ENCODE assay signal across 8 cellular contexts in genomic region chr3:153162513-153163348, GRCh38. TPM values are rescaled to one million over a fixed set of nuclear protein-coding genes. Genes with fewer than 3 reads are reported as not detected.
DNase-seq lines count a peak whose midpoint lies in the region; ATAC-seq and TF ChIP-seq lines count a peak whose summit lies in the region.

No MANE protein-coding gene starts in this region.

- H3K4me1 Mint-ChIP-seq in activated naive CD4-positive, alpha-beta T cell treated with anti-CD3 and anti-CD28 coated beads for 36 hours (ENCODE audit: low read depth) = peaks cover 40% of the 10 kb centered on the region
- H3K4me1 Mint-ChIP-seq in glutamatergic neuron (ENCODE audit: low read depth, unreplicated experiment) = peaks cover 22% of the 10 kb centered on the region

- H3K9me3 ChIP-seq in Peyer's patch (no peaks in the 10 kb centered on the region), ovary (no peaks in the 10 kb centered on the region), uterus (no peaks in the 10 kb centered on the region)

- DNase-seq in NCI-H2081 (lab: John Stamatoyannopoulos, UW) (peak; percentile 35 to 70), NCI-H2081 treated with DMSO at 0.1 percent for 48 hours (lab: John Stamatoyannopoulos, UW) (no peak), Peyer's patch (peak; percentile 32 to 69 (median 68)), glutamatergic neuron (peak; percentile 51), ovary (peak; percentile 35 to 60 (median 44)), uterus (peak; percentile 29 to 37)
- DNase-seq in activated naive CD4-positive, alpha-beta T cell treated with anti-CD3 and anti-CD28 coated beads for 36 hours = peak; percentile 50

- H3K27me3 ChIP-seq in Peyer's patch = no peaks in the 10 kb centered on the region
- no peaks in the 10 kb centered on the region for H3K27me3 ChIP-seq in ovary
- H3K27me3 ChIP-seq in uterus = no peaks in the 10 kb centered on the region

- TF ChIP-seq CTCF in Peyer's patch (IDR thresholded peaks at IDR 0.05) (no peak), glutamatergic neuron (IDR thresholded peaks at IDR 0.05; ENCODE audit: partially characterized antibody, unreplicated experiment) (no peak), ovary (IDR thresholded peaks at IDR 0.05) (no peak), uterus (IDR thresholded peaks at IDR 0.05) (no peak)

- peak overlapping the region; percentile 91 for H3K27ac Mint-ChIP-seq in activated naive CD4-positive, alpha-beta T cell treated with anti-CD3 and anti-CD28 coated beads for 36 hours
- peak overlapping the region; percentile 93 for H3K27ac Mint-ChIP-seq in glutamatergic neuron (ENCODE audit: unreplicated experiment)

- TF ChIP-seq POLR2A in Peyer's patch (IDR thresholded peaks at IDR 0.05) = no peak
- peak; percentile 5 for TF ChIP-seq POLR2A in ovary (IDR thresholded peaks at IDR 0.05)
- TF ChIP-seq POLR2A in uterus (IDR thresholded peaks at IDR 0.05) = no peak

- 0% methylated on average over 28 to 82 of the region's 82 CpGs for WGBS in ovary, 3 donors

- intact Hi-C loops in activated naive CD4-positive, alpha-beta T cell treated with anti-CD3 and anti-CD28 coated beads for 36 hours (cut with micrococcal nuclease) = loop anchor here (1.0 to 5.0 kb wide), 7 partner anchors 48 to 1960 kb away; partner anchors contain the start of genes ARHGEF26, GPR171 and MBNL1
- intact Hi-C loops in ovary (cut with DNase I) = loop anchor here in 1 of 4 donors (10.0 kb wide), 1 partner anchor 132 kb away; no protein-coding TSS in a partner anchor
- intact Hi-C loops in uterus (cut with DNase I; ENCODE audit: low total_unique reads) = no loop called here

- ATAC-seq in HG02970 (IDR thresholded peaks at IDR 0.05; ENCODE audit: low FRiP score, unreplicated experiment) = peak; percentile 2

- no peaks in the 10 kb centered on the region for H3K9me3 Mint-ChIP-seq in activated naive CD4-positive, alpha-beta T cell treated with anti-CD3 and anti-CD28 coated beads for 36 hours
- peaks cover 20% of the 10 kb centered on the region for H3K9me3 Mint-ChIP-seq in glutamatergic neuron (ENCODE audit: unreplicated experiment)

- no peaks in the 10 kb centered on the region for H3K27me3 Mint-ChIP-seq in activated naive CD4-positive, alpha-beta T cell treated with anti-CD3 and anti-CD28 coated beads for 36 hours (ENCODE audit: low read depth)
- peaks cover 9% of the 10 kb centered on the region for H3K27me3 Mint-ChIP-seq in glutamatergic neuron (ENCODE audit: unreplicated experiment)

- H3K36me3 ChIP-seq in Peyer's patch = no peaks in the 10 kb centered on the region
- no peaks in the 10 kb centered on the region for H3K36me3 ChIP-seq in ovary
- H3K36me3 ChIP-seq in uterus = no peaks in the 10 kb centered on the region

- peak overlapping the region; percentile 90 to 96 (median 94) for H3K27ac ChIP-seq in Peyer's patch
- H3K27ac ChIP-seq in ovary = peak overlapping the region; percentile 61 to 91
- H3K27ac ChIP-seq in uterus = peak overlapping the region; percentile 92 to 93

- no peak for TF ChIP-seq EP300 in ovary (IDR thresholded peaks at IDR 0.05)

- CTCF ChIA-PET in activated naive CD4-positive, alpha-beta T cell treated with anti-CD3 and anti-CD28 coated beads for 36 hours (lab: Charles Lee) = interaction anchor here (0.8 to 1.8 kb wide), 3 partner anchors 21 to 124 kb away, joined by 3 to 8 read pairs (median 4); no protein-coding TSS in a partner anchor

- H3K36me3 Mint-ChIP-seq in activated naive CD4-positive, alpha-beta T cell treated with anti-CD3 and anti-CD28 coated beads for 36 hours (ENCODE audit: low read depth) = peaks cover 9% of the 10 kb centered on the region
- H3K36me3 Mint-ChIP-seq in glutamatergic neuron (ENCODE audit: unreplicated experiment) = no peaks in the 10 kb centered on the region

- H3K4me1 ChIP-seq in Peyer's patch (peaks cover 0 to 48% (median 0%) of the 10 kb centered on the region in 4 donors), ovary (ENCODE audit: insufficient read depth) (no peaks in the 10 kb centered on the region), uterus (no peaks in the 10 kb centered on the region)

- peak overlapping the region; percentile 98 for H3K4me3 Mint-ChIP-seq in activated naive CD4-positive, alpha-beta T cell treated with anti-CD3 and anti-CD28 coated beads for 36 hours
- H3K4me3 Mint-ChIP-seq in glutamatergic neuron (ENCODE audit: unreplicated experiment) = peak overlapping the region; percentile 99

- peak overlapping the region; percentile 85 to 95 (median 90) for H3K4me3 ChIP-seq in Peyer's patch
- peak overlapping the region; percentile 82 for H3K4me3 ChIP-seq in ovary
- peak overlapping the region; percentile 56 to 59 for H3K4me3 ChIP-seq in uterus

RNA-seq across cellular contexts. Expression of gene RAP2B, which starts 0.7 kb away (rescaled TPM):
- total RNA-seq in Peyer's patch = 10 to 100 TPM in 2 of 4 donors, 1 to 10 TPM in 2; 5.0 to 12.7 (median 10.1) TPM
- total RNA-seq in activated naive CD4-positive, alpha-beta T cell treated with anti-CD3 and anti-CD28 coated beads for 36 hours = 1 to 10 TPM; 8.6 to 8.7 TPM
- 24.5 TPM for total RNA-seq in glutamatergic neuron (ENCODE audit: unreplicated experiment)
- 10 to 100 TPM in 4 of 7 donors, 1 to 10 TPM in 3; 6.4 to 14.1 (median 11.5) TPM for total RNA-seq in ovary
- 1 to 10 TPM; 5.5 to 5.9 TPM for polyA plus RNA-seq in ovary
- 10 to 100 TPM in 1 of 4 donors, 1 to 10 TPM in 3; 1.8 to 20.5 (median 8.6) TPM for total RNA-seq in uterus
